In the genomic region with DNA sequence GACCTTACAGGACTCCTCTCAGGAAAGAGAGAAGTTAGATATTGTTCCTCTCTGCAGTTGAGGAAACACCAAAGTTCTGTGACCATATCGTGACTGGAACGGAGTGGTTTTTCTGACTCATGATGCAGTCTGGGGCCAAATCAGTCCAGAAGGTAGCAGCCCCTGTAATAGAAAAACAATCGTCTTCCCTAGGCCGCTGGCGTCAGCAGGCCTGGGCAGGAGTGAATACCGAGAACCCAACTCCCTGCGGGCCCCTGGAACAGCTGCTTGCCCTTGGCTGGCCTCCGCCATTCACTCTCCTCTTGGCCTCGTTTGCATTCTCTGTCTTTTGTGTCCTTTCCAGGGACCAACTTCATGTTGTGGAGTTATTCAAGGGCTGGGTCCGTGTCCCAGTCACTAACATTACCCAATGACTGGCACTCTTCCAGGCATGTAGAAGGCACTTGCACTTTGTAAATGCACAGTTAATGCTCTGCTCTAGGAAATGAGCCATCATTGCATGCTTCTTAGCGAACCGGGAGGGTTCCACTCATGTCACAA, we compare ENCODE assay signal across 9 cellular contexts. TPM values are rescaled to one million over a fixed set of nuclear protein-coding genes. Genes with fewer than 3 reads are reported as not detected.
DNase-seq lines count a peak whose midpoint lies in the region; ATAC-seq and TF ChIP-seq lines count a peak whose summit lies in the region.
"Had no signal": no experiment of that assay in that cellular context is flagged by ENCODE, and none has a peak within 500 bp of the region (broad histone marks: within the 10 kb centered on the region; RNA-seq: fewer than 3 reads in every experiment).

No MANE protein-coding gene starts in this region.

- POLR2A ChIA-PET in RWPE1 (lab: Yijun Ruan, JAX; ENCODE audit: low non-redundant PET), result interaction anchor here (0.7 kb wide), 1 partner anchor 17 kb away, joined by 3 read pairs; no protein-coding TSS in a partner anchor
- POLR2A ChIA-PET in CD4-positive, alpha-beta memory T cell (lab: Charles Lee; ENCODE audit: partially characterized antibody), result no interaction called here

- H3K4me3 ChIP-seq in esophagus muscularis mucosa, result no peak overlapping the region
- H3K4me3 ChIP-seq in CD4-positive, alpha-beta memory T cell (ENCODE audit: low read length in 2 of 2), result no peak overlapping the region

- peaks cover 0 to 4% (median 0%) of the 10 kb centered on the region in 4 donors for H3K9me3 ChIP-seq in esophagus muscularis mucosa
- H3K9me3 ChIP-seq in CD4-positive, alpha-beta memory T cell (ENCODE audit: control insufficient read depth in 1 of 2, low read length in 2 of 2), result no peaks in the 10 kb centered on the region

- H3K9me3 Mint-ChIP-seq in activated naive CD4-positive, alpha-beta T cell treated with anti-CD3 and anti-CD28 coated beads, Interleukin-2, amount 50 U/mL, for 72 hours, result peaks cover 0 to 9% of the 10 kb centered on the region in 2 donors
- H3K9me3 Mint-ChIP-seq in CD4-positive, alpha-beta memory T cell, result no peaks in the 10 kb centered on the region

- no peak for TF ChIP-seq POLR2A in esophagus muscularis mucosa (IDR thresholded peaks at IDR 0.05; ENCODE audit: low read depth)

- peaks cover 0 to 16% (median 6%) of the 10 kb centered on the region in 4 donors for H3K36me3 ChIP-seq in esophagus muscularis mucosa
- H3K36me3 ChIP-seq in CD4-positive, alpha-beta memory T cell (ENCODE audit: insufficient read depth, low read length), result no peaks in the 10 kb centered on the region

- no peak for TF ChIP-seq CTCF in RWPE1 (conservative IDR thresholded peaks at IDR 0.05; ENCODE audit: low read depth)
- TF ChIP-seq CTCF in esophagus muscularis mucosa (IDR thresholded peaks at IDR 0.05), result no peak
- TF ChIP-seq CTCF in omental fat pad (IDR thresholded peaks at IDR 0.05), result no peak

- intact Hi-C loops in esophagus muscularis mucosa (cut with DNase I), result no loop called here
- intact Hi-C loops in CD4-positive, alpha-beta memory T cell (cut with micrococcal nuclease), result no loop called here

- DNase-seq in DMS 273 treated with DMSO at 0.1 percent for 48 hours (lab: John Stamatoyannopoulos, UW) (peak; percentile 95), RWPE1 (ENCODE audit: low spot score) (peak; percentile 54), esophagus muscularis mucosa (ENCODE audit: extremely low spot score) (no peak), omental fat pad (ENCODE audit: low spot score) (peak; percentile 44)
- no peak for DNase-seq in activated naive CD4-positive, alpha-beta T cell treated with anti-CD3 and anti-CD28 coated beads, Interleukin-2, amount 50 U/mL, for 72 hours (ENCODE audit: low spot score in 2 of 2)
- DNase-seq in CD4-positive, alpha-beta memory T cell, result no peak

- peak overlapping the region; percentile 80 for H3K27ac ChIP-seq in RWPE1
- peak overlapping the region; percentile 15 to 46 (median 38) for H3K27ac ChIP-seq in esophagus muscularis mucosa (replicated peaks in 1 of 4)
- H3K27ac ChIP-seq in CD4-positive, alpha-beta memory T cell (ENCODE audit: low read depth, low read length), result no peak overlapping the region
- H3K27ac ChIP-seq: VCaP had no signal

- peaks cover 25 to 38% (median 31%) of the 10 kb centered on the region in 4 donors for H3K4me1 Mint-ChIP-seq in CD4-positive, alpha-beta memory T cell

- no peak overlapping the region for H3K4me3 Mint-ChIP-seq in CD4-positive, alpha-beta memory T cell

- 64% methylated on average over 12 of the region's 12 CpGs for WGBS in esophagus muscularis mucosa

- TF ChIP-seq EP300 in esophagus muscularis mucosa (IDR thresholded peaks at IDR 0.05), result no peak

- CTCF ChIA-PET in RWPE1 (lab: Yijun Ruan, JAX), result interaction anchor here (0.6 kb wide), 1 partner anchor 1212 kb away, joined by 3 read pairs; no protein-coding TSS in a partner anchor
- CTCF ChIA-PET in CD4-positive, alpha-beta memory T cell (lab: Charles Lee; ENCODE audit: partially characterized antibody), result interaction anchor here (2.1 kb wide), 1 partner anchor 10 kb away, joined by 5 read pairs; a partner anchor contains a TSS

- H3K27ac Mint-ChIP-seq in activated naive CD4-positive, alpha-beta T cell treated with anti-CD3 and anti-CD28 coated beads, Interleukin-2, amount 50 U/mL, for 72 hours, result peak overlapping the region in 1 of 2 donors; percentile 57
- no peak overlapping the region for H3K27ac Mint-ChIP-seq in CD4-positive, alpha-beta memory T cell

- ATAC-seq in omental fat pad (ENCODE audit: low FRiP score) (peak; percentile 60), GM21360 (IDR thresholded peaks at IDR 0.05; ENCODE audit: unreplicated experiment) (no peak), GM19397 (IDR thresholded peaks at IDR 0.05; ENCODE audit: unreplicated experiment) (no peak)
- ATAC-seq in activated naive CD4-positive, alpha-beta T cell treated with anti-CD3 and anti-CD28 coated beads, Interleukin-2, amount 50 U/mL, for 72 hours, result no peak

- H3K27me3 Mint-ChIP-seq in CD4-positive, alpha-beta memory T cell, result no peaks in the 10 kb centered on the region

- peaks cover 14 to 38% (median 34%) of the 10 kb centered on the region in 4 donors for H3K4me1 ChIP-seq in esophagus muscularis mucosa
- H3K4me1 ChIP-seq in CD4-positive, alpha-beta memory T cell (ENCODE audit: insufficient read depth, low read length), result peaks cover 35% of the 10 kb centered on the region

- peaks cover 8 to 37% of the 10 kb centered on the region in 2 donors for H3K36me3 Mint-ChIP-seq in activated naive CD4-positive, alpha-beta T cell treated with anti-CD3 and anti-CD28 coated beads, Interleukin-2, amount 50 U/mL, for 72 hours
- H3K36me3 Mint-ChIP-seq in CD4-positive, alpha-beta memory T cell, result no peaks in the 10 kb centered on the region

- H3K27me3 ChIP-seq in esophagus muscularis mucosa, result no peaks in the 10 kb centered on the region
- H3K27me3 ChIP-seq in CD4-positive, alpha-beta memory T cell (ENCODE audit: insufficient read depth, low read length), result no peaks in the 10 kb centered on the region

RNA-seq across cellular contexts. Expression of a gene that starts 10.9 kb away (rescaled TPM):
- total RNA-seq in esophagus muscularis mucosa (1 to 10 TPM in 2 of 4 donors, under 1 TPM in 2; 0.26 to 1.5 (median 0.87) TPM), omental fat pad (1 to 10 TPM in 3 of 4 donors, under 1 TPM in 1; 0.47 to 2.0 (median 1.8) TPM)
- 1 to 10 TPM in 1 of 2 donors, under 1 TPM in 1; 0.09 to 1.3 TPM for total RNA-seq in activated naive CD4-positive, alpha-beta T cell treated with anti-CD3 and anti-CD28 coated beads, Interleukin-2, amount 50 U/mL, for 72 hours
- total RNA-seq in CD4-positive, alpha-beta memory T cell, result 1 to 10 TPM; 2.1 to 2.6 TPM
- polyA plus RNA-seq in CD4-positive, alpha-beta memory T cell, result 1 to 10 TPM; 5.2 to 9.1 TPM

Comparison
In these comparisons a context has a peak if more than half of its experiments do, and no peak if none do; other contexts are left out.
1. DNase-seq: peak in DMS 273 treated with DMSO at 0.1 percent for 48 hours (single experiment), RWPE1 (single experiment) and omental fat pad (single experiment); none in esophagus muscularis mucosa (single experiment), activated naive CD4-positive, alpha-beta T cell treated with anti-CD3 and anti-CD28 coated beads, Interleukin-2, amount 50 U/mL, for 72 hours (0 of 2) and CD4-positive, alpha-beta memory T cell (0 of 5).